In the genomic region with DNA sequence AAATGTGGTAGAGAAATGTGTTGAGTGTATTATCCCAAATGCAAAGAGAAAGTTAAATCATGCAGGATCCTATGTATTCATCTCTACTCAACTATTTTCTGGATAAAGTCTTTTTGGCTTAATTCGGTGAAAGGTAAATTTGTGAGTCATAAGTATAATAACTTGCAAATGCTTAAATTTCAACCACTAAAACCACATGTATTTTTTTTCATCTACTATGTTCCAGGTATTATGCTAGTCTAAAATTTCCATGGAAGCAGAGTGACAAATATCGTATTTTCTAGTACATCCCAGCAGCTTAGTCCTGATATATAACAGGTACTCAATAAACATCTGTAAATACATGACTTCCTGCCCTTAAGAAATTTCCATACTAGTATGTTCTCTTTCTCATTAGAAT, we compare ENCODE assay signal across 17 cellular contexts. TPM values are rescaled to one million over a fixed set of nuclear protein-coding genes. Genes with fewer than 3 reads are reported as not detected.
DNase-seq lines count a peak whose midpoint lies in the region; FAIRE-seq and TF ChIP-seq lines count a peak whose summit lies in the region.
"Had no signal": no experiment of that assay in that cellular context is flagged by ENCODE, and none has a peak within 500 bp of the region (broad histone marks: within the 10 kb centered on the region; RNA-seq: fewer than 3 reads in every experiment).

No MANE protein-coding gene starts in this region.

- H3K9ac ChIP-seq in Loucy (ENCODE audit: low read depth, low read length, poor library complexity, severe bottlenecking), result no peak overlapping the region

- H3K9me2 ChIP-seq in Loucy (replicated peaks; ENCODE audit: low read depth, low read length), result no peaks in the 10 kb centered on the region

- no peaks in the 10 kb centered on the region for H3F3A ChIP-seq in Loucy (ENCODE audit: low read depth)

- no peaks in the 10 kb centered on the region for H3K36me3 ChIP-seq in Loucy (ENCODE audit: insufficient read depth, low read length)

- peaks cover 49% of the 10 kb centered on the region for H3K4me1 ChIP-seq in Loucy (ENCODE audit: insufficient read depth, low read length, poor library complexity, severe bottlenecking)

- DNase-seq in DMS53 (lab: John Stamatoyannopoulos, UW) (peak; percentile 20), DMS53 treated with DMSO at 0.1 percent for 48 hours (lab: John Stamatoyannopoulos, UW; ENCODE audit: unreplicated experiment) (no peak), G401 (ENCODE audit: low spot score) (peak; percentile 15), RCC 7860 (ENCODE audit: low spot score) (no peak), NCI-H526 treated with DMSO at 0.1 percent for 48 hours (lab: John Stamatoyannopoulos, UW) (no peak), foreskin fibroblast (no peak), GM19240 (ENCODE audit: insufficient read length, low spot score) (no peak)
- DNase-seq: AML-193; Caco-2; CD4-positive, alpha-beta T cell; DMS79 treated with DMSO at 0.1 percent for 48 hours; HCEC 1CT had no signal

- H3K79me2 ChIP-seq in Loucy (ENCODE audit: insufficient read depth, low read length), result peaks cover 17% of the 10 kb centered on the region; the same call in 1 of the 2 replicates

- in situ Hi-C loops in G401 (cut with HindIII; ENCODE audit: low sequenced_read_pairs), result no loop called here

- no peak overlapping the region for H2AFZ ChIP-seq in Loucy (ENCODE audit: low read length)

- peak; percentile 62 for FAIRE-seq in RCC 7860 (lab: Jason Lieb, UNC)
- FAIRE-seq: A549, D721Med, HTR-8/SVneo had no signal

- no peaks in the 10 kb centered on the region for H3K9me3 ChIP-seq in Loucy (ENCODE audit: insufficient read depth, low read depth, low read length)
- H3K9me3 ChIP-seq: A549, Caco-2 had no signal

- TF ChIP-seq CTCF in Loucy (conservative IDR thresholded peaks at IDR 0.05; ENCODE audit: low read length), result no peak
- TF ChIP-seq CTCF in foreskin fibroblast (IDR thresholded peaks at IDR 0.05; ENCODE audit: low read depth, low read length), result no peak

- H3K4me3 ChIP-seq in Loucy (ENCODE audit: low read length, poor library complexity, severe bottlenecking) (no peak overlapping the region), foreskin fibroblast (ENCODE audit: low read depth in 1 of 2, low read length in 2 of 2) (no peak overlapping the region)
- H3K4me3 ChIP-seq: A549, GM12878 had no signal

- peak overlapping the region; percentile 1 for H3K4me2 ChIP-seq in Loucy (ENCODE audit: low read depth, low read length, poor library complexity, severe bottlenecking)
- H3K4me2 ChIP-seq: A549 had no signal

- H3K27me3 ChIP-seq in Loucy (ENCODE audit: insufficient read depth, low read length, poor library complexity, severe bottlenecking), result no peaks in the 10 kb centered on the region

- no peaks in the 10 kb centered on the region for H4K20me1 ChIP-seq in Loucy (ENCODE audit: insufficient read depth, low read length, poor library complexity, severe bottlenecking)

RNA-seq across cellular contexts. Expression of a gene that starts 6.2 kb away (rescaled TPM):
- total RNA-seq in G401 (2014; rRNA removed; shearing (Covaris generic)), result 52.2 and 95.2 TPM in 2 replicates

RNA-seq across cellular contexts. Expression of a gene that starts 31.8 kb away (rescaled TPM):
- total RNA-seq in G401 (2014; rRNA removed; shearing (Covaris generic)), result not detected in 2 replicates
- total RNA-seq: Caco-2; CD4-positive, alpha-beta T cell had no signal

Comparison
In these comparisons a context has a peak if more than half of its experiments do, and no peak if none do; other contexts are left out.
1. DNase-seq: peak in DMS53 (single experiment) and G401 (single experiment); none in DMS53 treated with DMSO at 0.1 percent for 48 hours (single experiment), RCC 7860 (single experiment), NCI-H526 treated with DMSO at 0.1 percent for 48 hours (single experiment), foreskin fibroblast (0 of 2) and GM19240 (single experiment).